Comparison of ENCODE assay signal across 9 cellular contexts in genomic region chr14:69059658-69060648, GRCh38.
A peak's percentile ranks its signal among the peaks of the same experiment; 100 is the strongest.
DNase-seq lines count a peak whose midpoint lies in the region; TF ChIP-seq lines count a peak whose summit lies in the region.
"Had no signal": no experiment of that assay in that cellular context is flagged by ENCODE, and none has a peak within 500 bp of the region (broad histone marks: within the 10 kb centered on the region; RNA-seq: fewer than 3 reads in every experiment).

No MANE protein-coding gene starts in this region.

- no peak overlapping the region for H3K4me3 ChIP-seq in adipocyte (ENCODE audit: low read length)
- H3K4me3 ChIP-seq in left ventricle myocardium inferior: no peak overlapping the region
- no peak overlapping the region for H3K4me3 ChIP-seq in skeletal muscle satellite cell (ENCODE audit: low read length)
- H3K4me3 ChIP-seq in neural progenitor cell: no peak overlapping the region

- H3K4me3 Mint-ChIP-seq in neural progenitor cell: no peak overlapping the region

- H2AFZ ChIP-seq in neural progenitor cell (replicated peaks): no peak overlapping the region

- H3K9me3 Mint-ChIP-seq in neural progenitor cell: no peaks in the 10 kb centered on the region

- no peak overlapping the region for H3K4me2 ChIP-seq in skeletal muscle satellite cell (ENCODE audit: low read length)
- no peak overlapping the region for H3K4me2 ChIP-seq in neural progenitor cell

- H3K27me3 Mint-ChIP-seq in neural progenitor cell (ENCODE audit: insufficient read depth, low read depth): peaks cover 2% of the 10 kb centered on the region

- H3K27ac ChIP-seq in left ventricle myocardium inferior (replicated peaks): peak overlapping the region; percentile 23
- no peak overlapping the region for H3K27ac ChIP-seq in neural progenitor cell

- no peaks in the 10 kb centered on the region for H3K9me3 ChIP-seq in adipocyte (ENCODE audit: control insufficient read depth, low read length)
- no peaks in the 10 kb centered on the region for H3K9me3 ChIP-seq in left ventricle myocardium inferior (replicated peaks)
- H3K9me3 ChIP-seq in skeletal muscle satellite cell (replicated peaks; ENCODE audit: low read length): no peaks in the 10 kb centered on the region
- H3K9me3 ChIP-seq in neural progenitor cell (ENCODE audit: low read depth): no peaks in the 10 kb centered on the region

- H3K27ac Mint-ChIP-seq in neural progenitor cell: no peak overlapping the region

- H3K9ac ChIP-seq in adipocyte (ENCODE audit: low read length) (peak overlapping the region; percentile 18), skeletal muscle satellite cell (ENCODE audit: low read depth, low read length) (peak overlapping the region; percentile 23), neural progenitor cell (no peak overlapping the region)

- H3K36me3 Mint-ChIP-seq in neural progenitor cell: peaks cover 25% of the 10 kb centered on the region

- no peaks in the 10 kb centered on the region for H3K79me2 ChIP-seq in neural progenitor cell (ENCODE audit: low read depth)

- H3K27me3 ChIP-seq in adipocyte (replicated peaks; ENCODE audit: control insufficient read depth, insufficient read depth, low read length) (no peaks in the 10 kb centered on the region), left ventricle myocardium inferior (ENCODE audit: low read depth) (no peaks in the 10 kb centered on the region), skeletal muscle satellite cell (ENCODE audit: control insufficient read depth, insufficient read depth, low read length) (no peaks in the 10 kb centered on the region), neural progenitor cell (no peaks in the 10 kb centered on the region)

- intact Hi-C loops in left ventricle myocardium inferior (cut with micrococcal nuclease): no loop called here

- peak; percentile 17 for TF ChIP-seq CTCF in left ventricle myocardium inferior (IDR thresholded peaks at IDR 0.05; ENCODE audit: borderline replicate concordance)
- TF ChIP-seq CTCF in neural progenitor cell (IDR thresholded peaks at IDR 0.05): no peak

- DNase-seq in GM04503 (ENCODE audit: low read depth) (peak; percentile 95), adipocyte (ENCODE audit: low read depth) (peak; percentile 93), left ventricle myocardium inferior (no peak), UCSD-AML1 (lab: John Stamatoyannopoulos, UW; ENCODE audit: unreplicated experiment) (no peak), neural progenitor cell (ENCODE audit: low spot score) (no peak)
- no peak for DNase-seq in activated naive CD4-positive, alpha-beta T cell treated with Interleukin-2 at 50 U/mL for 16 hours
- DNase-seq in activated CD4-positive, alpha-beta T cell treated with anti-CD3 and anti-CD28 coated beads, Interleukin-2, amount 50 U/mL, for 1 hour: no peak
- DNase-seq: stimulated activated naive CD4-positive, alpha-beta T cell had no signal

- no peaks in the 10 kb centered on the region for H4K20me1 ChIP-seq in neural progenitor cell (ENCODE audit: low read depth)

- peaks cover 18% of the 10 kb centered on the region for H3K4me1 Mint-ChIP-seq in neural progenitor cell

- H3K36me3 ChIP-seq in adipocyte (ENCODE audit: control insufficient read depth, insufficient read depth, low read length, severe bottlenecking) (peaks cover 60% of the 10 kb centered on the region), left ventricle myocardium inferior (peaks cover 66% of the 10 kb centered on the region), skeletal muscle satellite cell (ENCODE audit: insufficient read depth, low read length) (peaks cover 55% of the 10 kb centered on the region), neural progenitor cell (no peaks in the 10 kb centered on the region)

- H3F3A ChIP-seq in neural progenitor cell (ENCODE audit: low read depth): no peaks in the 10 kb centered on the region

- H3K4me1 ChIP-seq in adipocyte (ENCODE audit: control insufficient read depth, insufficient read depth, low read length) (peaks cover 15% of the 10 kb centered on the region), left ventricle myocardium inferior (peaks cover 23% of the 10 kb centered on the region), skeletal muscle satellite cell (ENCODE audit: control insufficient read depth, insufficient read depth, low read length) (peaks cover 20% of the 10 kb centered on the region), neural progenitor cell (no peaks in the 10 kb centered on the region)

Comparison
In these comparisons a context has a peak if more than half of its experiments do, and no peak if none do; other contexts are left out.
1. DNase-seq: peak in GM04503 (single experiment) and adipocyte (single experiment); none in left ventricle myocardium inferior (single experiment), activated naive CD4-positive, alpha-beta T cell treated with Interleukin-2 at 50 U/mL for 16 hours (single experiment), activated CD4-positive, alpha-beta T cell treated with anti-CD3 and anti-CD28 coated beads, Interleukin-2, amount 50 U/mL, for 1 hour (single experiment), UCSD-AML1 (single experiment) and neural progenitor cell (single experiment).